ENCODE assay signal across 8 cellular contexts in genomic region chr5:73031839-73032238, GRCh38.
DNase-seq lines count a peak whose midpoint lies in the region; ATAC-seq lines count a peak whose summit lies in the region.

No MANE protein-coding gene starts in this region.

- DNase-seq in H4 (ENCODE audit: low spot score) = peak; percentile 74
- DNase-seq in NCI-H345 treated with DMSO at 0.1 percent for 48 hours (lab: John Stamatoyannopoulos, UW; ENCODE audit: unreplicated experiment) = peak; percentile 74
- peak; percentile 87 to 91 for DNase-seq in dermis microvascular lymphatic vessel endothelial cell (ENCODE audit: low read depth in 2 of 2)
- peak; percentile 2 for DNase-seq in putamen (ENCODE audit: low spot score)
- no peak for DNase-seq in iPS-NIHi11 (ENCODE audit: low spot score)
- no peak for DNase-seq in NCI-H1048 (lab: John Stamatoyannopoulos, UW)

- no peak for ATAC-seq in HG03045 (IDR thresholded peaks at IDR 0.05; ENCODE audit: unreplicated experiment)
- ATAC-seq in GM18907 (IDR thresholded peaks at IDR 0.05; ENCODE audit: unreplicated experiment) = no peak

Comparison
In these comparisons a context has a peak if more than half of its experiments do, and no peak if none do; other contexts are left out.
1. DNase-seq: peak in H4 (single experiment), NCI-H345 treated with DMSO at 0.1 percent for 48 hours (single experiment), dermis microvascular lymphatic vessel endothelial cell (2 of 2) and putamen (single experiment); none in iPS-NIHi11 (single experiment) and NCI-H1048 (single experiment).